1 cellular context compared by ENCODE assay signal in genomic region chr20:63520594-63520938, GRCh38.
A peak's percentile ranks its signal among the peaks of the same experiment; 100 is the strongest.
TF ChIP-seq lines count a peak whose summit lies in the region.

PPDPF (plus strand) TSS chr20:63520765; CDS start chr20:63521309, 544 bp downstream.

TF ChIP-seq in HepG2, 621 proteins besides CTCF, POLR2A, EP300 and RAD21 (continued from another document):
- TF ChIP-seq KDM3A (CRISPR knock-in tag; IDR thresholded peaks at IDR 0.05; ENCODE audit: low read depth): no peak
- no peak for TF ChIP-seq HNF4A (CRISPR knock-in tag; IDR thresholded peaks at IDR 0.05)
- TF ChIP-seq KLF15 (CRISPR knock-in tag; IDR thresholded peaks at IDR 0.05; ENCODE audit: borderline replicate concordance): no peak
- no peak for TF ChIP-seq HNRNPK (IDR thresholded peaks at IDR 0.05; ENCODE audit: low read depth, low read length, poor library complexity, severe bottlenecking)
- no peak for TF ChIP-seq NFIC (IDR thresholded peaks at IDR 0.05; ENCODE audit: low read length)
- no peak for TF ChIP-seq ZNF639 (CRISPR knock-in tag; conservative IDR thresholded peaks at IDR 0.05)
- TF ChIP-seq PCBP2 (optimal IDR thresholded peaks at IDR 0.05; ENCODE audit: low read depth, low read length, poor library complexity, severe bottlenecking): no peak
- no peak for TF ChIP-seq BRF2 (CRISPR knock-in tag; IDR thresholded peaks at IDR 0.05)
- no peak for TF ChIP-seq ZNF724P (CRISPR knock-in tag; IDR thresholded peaks at IDR 0.05; ENCODE audit: borderline replicate concordance)
- TF ChIP-seq REL (CRISPR knock-in tag; conservative IDR thresholded peaks at IDR 0.05): no peak
- no peak; the same call in 1 of the 2 replicates for TF ChIP-seq ATF7-NPFF (CRISPR knock-in tag; IDR thresholded peaks at IDR 0.05; ENCODE audit: low read depth)
- no peak for TF ChIP-seq ZNF550 (CRISPR knock-in tag; IDR thresholded peaks at IDR 0.05; ENCODE audit: borderline replicate concordance)
- no peak for TF ChIP-seq ZNF468 (CRISPR knock-in tag; IDR thresholded peaks at IDR 0.05)
- no peak for TF ChIP-seq ZBTB21 (CRISPR knock-in tag; IDR thresholded peaks at IDR 0.05)
- TF ChIP-seq HINFP (CRISPR knock-in tag; IDR thresholded peaks at IDR 0.05; ENCODE audit: low read depth): peak; percentile 3; the same call in 1 of the 2 replicates
- TF ChIP-seq POLR2G (IDR thresholded peaks at IDR 0.05; ENCODE audit: low read depth, low read length): peak; percentile 75
- TF ChIP-seq ZNF225 (CRISPR knock-in tag; IDR thresholded peaks at IDR 0.05): no peak
- TF ChIP-seq KDM5B (CRISPR knock-in tag; IDR thresholded peaks at IDR 0.05; ENCODE audit: borderline replicate concordance): 0 out of 2 replicates have a peak, but pooled peaks have one; percentile 2
- TF ChIP-seq GRHL1 (CRISPR knock-in tag; conservative IDR thresholded peaks at IDR 0.05): no peak
- TF ChIP-seq NCOR1 (IDR thresholded peaks at IDR 0.05; ENCODE audit: borderline replicate concordance, low read length): no peak
- TF ChIP-seq MXD1 (CRISPR knock-in tag; IDR thresholded peaks at IDR 0.05): no peak
- no peak for TF ChIP-seq DDIT3 (CRISPR knock-in tag; IDR thresholded peaks at IDR 0.05)
- no peak for TF ChIP-seq MAZ (IDR thresholded peaks at IDR 0.05; ENCODE audit: borderline replicate concordance, low read depth, low read length)
- peak; percentile 47; the same call in 1 of the 2 replicates for TF ChIP-seq MAZ (CRISPR knock-in tag; IDR thresholded peaks at IDR 0.05; ENCODE audit: low read depth)
- no peak for TF ChIP-seq SRSF4 (IDR thresholded peaks at IDR 0.05; ENCODE audit: low read depth, low read length, poor library complexity, severe bottlenecking)
- 0 out of 2 replicates have a peak, but pooled peaks have one; percentile 10 for TF ChIP-seq MEIS2 (CRISPR knock-in tag; IDR thresholded peaks at IDR 0.05)
- no peak for TF ChIP-seq MED1 (CRISPR knock-in tag; IDR thresholded peaks at IDR 0.05)
- peak; percentile 3; the same call in 1 of the 2 replicates for TF ChIP-seq ARID4A (CRISPR knock-in tag; IDR thresholded peaks at IDR 0.05; ENCODE audit: borderline replicate concordance)
- TF ChIP-seq ISX (CRISPR knock-in tag; conservative IDR thresholded peaks at IDR 0.05): no peak
- no peak for TF ChIP-seq MAX (IDR thresholded peaks at IDR 0.05)
- no peak for TF ChIP-seq DNMT1 (CRISPR knock-in tag; IDR thresholded peaks at IDR 0.05)
- no peak for TF ChIP-seq ZBTB38 (CRISPR knock-in tag; IDR thresholded peaks at IDR 0.05)
- no peak for TF ChIP-seq ZNF367 (CRISPR knock-in tag; IDR thresholded peaks at IDR 0.05; ENCODE audit: borderline replicate concordance)
- 0 out of 2 replicates have a peak, but pooled peaks have one; percentile 14 for TF ChIP-seq ZFAT (CRISPR knock-in tag; conservative IDR thresholded peaks at IDR 0.05)
- TF ChIP-seq TEAD2 (CRISPR knock-in tag; IDR thresholded peaks at IDR 0.05): no peak
